In the genomic region with DNA sequence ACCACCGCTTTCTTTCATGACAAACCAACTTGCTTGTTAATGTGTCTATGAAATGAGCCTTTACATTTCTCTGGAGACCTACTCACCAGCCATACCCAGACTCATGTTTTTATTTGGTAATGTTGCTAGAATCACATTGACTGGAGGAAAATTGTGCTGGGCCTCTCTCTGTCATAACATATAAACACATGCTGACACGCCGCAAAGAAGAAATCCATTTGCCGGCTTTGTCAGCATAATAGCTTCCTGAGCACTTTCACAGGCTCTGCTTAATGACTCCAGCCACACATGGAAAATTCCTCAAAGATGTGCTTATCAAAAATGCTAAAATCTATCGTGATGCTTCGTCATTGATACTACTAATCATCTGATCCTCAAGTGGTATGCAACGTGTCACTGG, we compare ENCODE assay signal across 22 cellular contexts.
"Had no signal": no experiment of that assay in that cellular context is flagged by ENCODE, and none has a peak within 500 bp of the region (broad histone marks: within the 10 kb centered on the region; RNA-seq: fewer than 3 reads in every experiment).

No MANE protein-coding gene starts in this region.

- H3K9me3 ChIP-seq: breast epithelium had no signal

- ATAC-seq: activated T-helper 17 cell treated with anti-CD3 and anti-CD28 coated beads, Interleukin-2, amount 50 U/mL, for 72 hours; T-cell had no signal

- H3K27ac ChIP-seq: breast epithelium, SK-N-MC, VCaP had no signal

- DNase-seq: activated CD4-positive, alpha-beta memory T cell treated with anti-CD3 and anti-CD28 coated beads for 36 hours; activated CD4-positive, alpha-beta T cell treated with anti-CD3 and anti-CD28 coated beads, Interleukin-2, amount 10 ng/mL, durations not matched to agents 7 days and 5 days; activated CD4-positive, CD25-positive, alpha-beta regulatory T cell; activated CD8-positive, alpha-beta memory T cell treated with anti-CD3 and anti-CD28 coated beads for 24 hours; activated gamma-delta T cell; activated naive CD4-positive, alpha-beta T cell treated with anti-CD3 and anti-CD28 coated beads for 36 hours; activated T-cell treated with anti-CD3 and anti-CD28 coated beads, Interleukin-2, amount 50 U/mL, for 48 hours; Kasumi-1; KBM-7; NCI-H1105 treated with DMSO at 0.1 percent for 48 hours; NCI-H1436 treated with DMSO at 0.1 percent for 48 hours; NCI-H187; NCI-H2081; NCI-H226; NCI-H526; T-cell; T-helper 2 cell; T1000 had no signal

- H3K4me1 ChIP-seq: breast epithelium had no signal

- H3K4me3 ChIP-seq: breast epithelium, SK-N-MC had no signal

- H3K27me3 ChIP-seq: breast epithelium had no signal

- H3K36me3 ChIP-seq: breast epithelium had no signal
